20 cellular contexts compared by ENCODE assay signal in the genomic region with DNA sequence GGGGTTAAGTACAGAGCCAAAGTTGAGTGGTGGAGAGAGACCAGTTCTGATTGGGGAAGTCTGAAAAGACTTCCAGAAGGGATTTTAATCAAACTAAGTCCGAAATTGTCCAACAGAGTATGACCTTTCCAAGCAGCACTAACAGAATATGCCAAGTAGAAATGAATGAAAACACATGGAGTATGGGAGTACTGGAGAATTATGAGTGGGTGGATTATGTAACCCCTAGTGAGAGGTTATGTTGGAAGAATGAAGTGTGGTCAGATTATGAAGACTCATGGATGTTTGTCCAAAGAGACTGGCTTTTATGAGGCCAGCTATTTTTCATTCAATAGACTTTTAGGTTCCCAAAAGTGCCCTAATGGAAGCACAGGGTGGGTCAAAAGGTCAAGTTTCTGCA.
A peak's percentile ranks its signal among the peaks of the same experiment; 100 is the strongest.
DNase-seq lines count a peak whose midpoint lies in the region; ATAC-seq and TF ChIP-seq lines count a peak whose summit lies in the region.
"Had no signal": no experiment of that assay in that cellular context is flagged by ENCODE, and none has a peak within 500 bp of the region (broad histone marks: within the 10 kb centered on the region; RNA-seq: fewer than 3 reads in every experiment).

No MANE protein-coding gene starts in this region.

- intact Hi-C loops in IMR-90 (cut with micrococcal nuclease): no loop called here

- peaks cover 5% of the 10 kb centered on the region; the same call in 1 of the 2 replicates for H3K9me3 ChIP-seq in IMR-90 (ENCODE audit: control insufficient read depth, insufficient read depth, low read length)
- H3K9me3 ChIP-seq in hepatocyte (ENCODE audit: low read depth): no peaks in the 10 kb centered on the region
- H3K9me3 ChIP-seq: right lobe of liver had no signal

- no peak overlapping the region for H2BK120ac ChIP-seq in IMR-90 (ENCODE audit: low read depth, low read length)

- H2AFZ ChIP-seq in IMR-90 (replicated peaks; ENCODE audit: low read length, poor library complexity): no peak overlapping the region
- no peak overlapping the region for H2AFZ ChIP-seq in hepatocyte

- peaks cover 18% of the 10 kb centered on the region for H3K36me3 Mint-ChIP-seq in nephron (ENCODE audit: low read depth)

- H3K27ac ChIP-seq in IMR-90 (ENCODE audit: insufficient read depth, low read length) (no peak overlapping the region), hepatocyte (no peak overlapping the region)
- H3K27ac ChIP-seq: right lobe of liver, VCaP had no signal

- H2AK5ac ChIP-seq in IMR-90 (ENCODE audit: low read depth, low read length): no peak overlapping the region

- no peaks in the 10 kb centered on the region for H3K9me1 ChIP-seq in IMR-90 (ENCODE audit: insufficient read depth, low read length)

- CTCF ChIA-PET in IMR-90 (lab: Yijun Ruan, JAX): interaction anchor here (1.1 kb wide), 1 partner anchor 10 kb away, joined by 3 read pairs; no protein-coding TSS in a partner anchor

- H4K91ac ChIP-seq in IMR-90 (ENCODE audit: insufficient read depth, low read depth, low read length): no peak overlapping the region

- H3K4me2 ChIP-seq in IMR-90 (ENCODE audit: low read depth, low read length): no peak overlapping the region
- no peak overlapping the region for H3K4me2 ChIP-seq in hepatocyte

- H3K4me1 Mint-ChIP-seq in nephron: peaks cover 44% of the 10 kb centered on the region
- H3K4me1 Mint-ChIP-seq: activated CD4-positive, alpha-beta memory T cell treated with anti-CD3 and anti-CD28 coated beads, Interleukin-2, amount 10 ng/mL, durations not matched to agents 7 days and 5 days; stimulated activated naive CD8-positive, alpha-beta T cell treated with anti-CD3 and anti-CD28 coated beads, Interleukin-15, amount 100 ng/mL, for 72 hours had no signal

- H3K23ac ChIP-seq in IMR-90 (ENCODE audit: low read depth, low read length): no peak overlapping the region

- H3K9me3 Mint-ChIP-seq in nephron: peaks cover 36% of the 10 kb centered on the region
- H3K9me3 Mint-ChIP-seq: type B pancreatic cell had no signal

- no peak overlapping the region for H3K56ac ChIP-seq in IMR-90 (ENCODE audit: extremely low read depth, insufficient read depth, low read length)

- POLR2A ChIA-PET in IMR-90 (lab: Charles Lee; ENCODE audit: unreplicated experiment): no interaction called here

- in situ Hi-C loops in IMR-90 (cut with MboI; ENCODE audit: low sequenced_read_pairs): no loop called here

- peaks cover 4% of the 10 kb centered on the region for H3K27me3 Mint-ChIP-seq in nephron (ENCODE audit: low read depth)
- H3K27me3 Mint-ChIP-seq: stimulated activated naive CD8-positive, alpha-beta T cell treated with anti-CD3 and anti-CD28 coated beads, Interleukin-15, amount 100 ng/mL, for 72 hours had no signal

- no peak overlapping the region for H2BK20ac ChIP-seq in IMR-90 (ENCODE audit: low read depth, low read length)

- no peak for TF ChIP-seq CTCF in AG10803 (conservative IDR thresholded peaks at IDR 0.05; ENCODE audit: low read length)
- TF ChIP-seq CTCF in IMR-90 (conservative IDR thresholded peaks at IDR 0.05; ENCODE audit: low read depth, low read length): no peak
- TF ChIP-seq CTCF in fibroblast of pulmonary artery (IDR thresholded peaks at IDR 0.05; ENCODE audit: low read length, missing control alignments): no peak
- no peak for TF ChIP-seq CTCF in nephron (IDR thresholded peaks at IDR 0.05; ENCODE audit: unreplicated experiment in 3 of 3)
- TF ChIP-seq CTCF in hepatocyte (IDR thresholded peaks at IDR 0.05; ENCODE audit: poor library complexity): no peak

- no peak overlapping the region for H3K4me3 ChIP-seq in AG10803 (ENCODE audit: low read length)
- H3K4me3 ChIP-seq in IMR-90 (ENCODE audit: insufficient read depth, low read depth, low read length): no peak overlapping the region
- no peak overlapping the region for H3K4me3 ChIP-seq in fibroblast of pulmonary artery (replicated peaks; ENCODE audit: low read depth, low read length)
- H3K4me3 ChIP-seq in hepatocyte: no peak overlapping the region
- H3K4me3 ChIP-seq: right lobe of liver had no signal

- no peaks in the 10 kb centered on the region for H3K79me2 ChIP-seq in hepatocyte

- no CpG with 5 or more reads among the region's 1 CpG for WGBS in IMR-90 (ENCODE audit: extremely low coverage in 2 of 2, insufficient read length in 1 of 2), 2 experiments
- WGBS in hepatocyte (ENCODE audit: low lambda C conversion rate, missing lambda C conversion rate): 87% methylated on average over 1 of the region's 1 CpG

- H2AK9ac ChIP-seq in IMR-90 (replicated peaks; ENCODE audit: low read depth, low read length, poor library complexity): no peak overlapping the region

- H3K4ac ChIP-seq in IMR-90 (ENCODE audit: low read depth, low read length): no peak overlapping the region

- H3K79me1 ChIP-seq in IMR-90 (ENCODE audit: low read depth in 1 of 2, low read length in 2 of 2): no peaks in the 10 kb centered on the region

- peaks cover 3% of the 10 kb centered on the region; the same call in 1 of the 2 replicates for H3K4me1 ChIP-seq in IMR-90 (ENCODE audit: control insufficient read depth, insufficient read depth, low read length)
- peaks cover 19% of the 10 kb centered on the region for H3K4me1 ChIP-seq in hepatocyte (ENCODE audit: insufficient read depth)
- H3K4me1 ChIP-seq: right lobe of liver had no signal

- H3K27ac Mint-ChIP-seq in nephron: peak overlapping the region; percentile 1 to 51 (median 5)
- H3K27ac Mint-ChIP-seq: activated CD4-positive, alpha-beta memory T cell treated with anti-CD3 and anti-CD28 coated beads, Interleukin-2, amount 10 ng/mL, durations not matched to agents 7 days and 5 days; stimulated activated naive CD8-positive, alpha-beta T cell treated with anti-CD3 and anti-CD28 coated beads, Interleukin-15, amount 100 ng/mL, for 72 hours; type B pancreatic cell had no signal

- no TSS peak for BruUV-seq in IMR-90 (replicated peaks; lab: Mats Ljungman, UMichigan)

- H3K36me3 ChIP-seq in IMR-90 (ENCODE audit: control insufficient read depth, insufficient read depth, low read length) (no peaks in the 10 kb centered on the region), hepatocyte (replicated peaks; ENCODE audit: insufficient read depth, low read depth) (no peaks in the 10 kb centered on the region)
- H3K36me3 ChIP-seq: right lobe of liver had no signal

- H2BK15ac ChIP-seq in IMR-90 (ENCODE audit: low read depth, low read length): no peak overlapping the region

- no peaks in the 10 kb centered on the region for H3K9me2 ChIP-seq in hepatocyte (replicated peaks; ENCODE audit: insufficient read depth)

- H3K4me3 Mint-ChIP-seq in nephron: no peak overlapping the region
- H3K4me3 Mint-ChIP-seq: activated CD4-positive, alpha-beta memory T cell treated with anti-CD3 and anti-CD28 coated beads, Interleukin-2, amount 10 ng/mL, durations not matched to agents 7 days and 5 days; stimulated activated naive CD8-positive, alpha-beta T cell treated with anti-CD3 and anti-CD28 coated beads, Interleukin-15, amount 100 ng/mL, for 72 hours; type B pancreatic cell had no signal

- H2BK5ac ChIP-seq in IMR-90 (ENCODE audit: low read depth, low read length, poor library complexity, severe bottlenecking): no peak overlapping the region

- H4K5ac ChIP-seq in IMR-90 (ENCODE audit: low read depth, low read length): no peak overlapping the region

- peak; percentile 84 for DNase-seq in AG10803 (ENCODE audit: low read depth)
- peak; percentile 61 for DNase-seq in IMR-90
- peak; percentile 79 for DNase-seq in fibroblast of pulmonary artery (ENCODE audit: low read depth)
- no peak for DNase-seq in activated CD4-positive, CD25-positive, alpha-beta regulatory T cell (lab: John Stamatoyannopoulos, UW)
- DNase-seq in hepatocyte (ENCODE audit: low spot score): no peak
- DNase-seq in dermis blood vessel endothelial cell: no peak
- DNase-seq: activated CD4-positive, alpha-beta memory T cell treated with anti-CD3 and anti-CD28 coated beads, Interleukin-2, amount 10 ng/mL, durations not matched to agents 7 days and 5 days; activated naive CD4-positive, alpha-beta T cell treated with anti-CD3 and anti-CD28 coated beads, Interleukin-2, amount 50 U/mL, for 16 hours; activated T-cell treated with anti-CD3 and anti-CD28 coated beads, Interleukin-2, amount 50 U/mL, for 1 hour; NCI-H1092 treated with DMSO at 0.1 percent for 48 hours; NCI-H524; nucleus accumbens; right lobe of liver; SHP77 treated with DMSO at 0.1 percent for 48 hours; stimulated activated CD4-positive, alpha-beta T cell treated with anti-CD3 and anti-CD28 coated beads, Interleukin-1b, Interleukin-23, amount 100 ng/mL, for 48 hours; stimulated activated naive CD8-positive, alpha-beta T cell treated with anti-CD3 and anti-CD28 coated beads, Interleukin-15, amount 100 ng/mL, for 72 hours had no signal

- no peak for TF ChIP-seq POLR2A in IMR-90 (IDR thresholded peaks at IDR 0.05; ENCODE audit: low read depth, low read length)

- no peak overlapping the region for H3K14ac ChIP-seq in IMR-90 (replicated peaks; ENCODE audit: low read depth, low read length)

- H3K27me3 ChIP-seq in IMR-90 (ENCODE audit: control insufficient read depth, insufficient read depth, low read length): no peaks in the 10 kb centered on the region
- no peaks in the 10 kb centered on the region for H3K27me3 ChIP-seq in hepatocyte
- H3K27me3 ChIP-seq: right lobe of liver had no signal

- no peak overlapping the region for H4K8ac ChIP-seq in IMR-90 (ENCODE audit: low read depth in 2 of 2, low read length in 2 of 2)

- no peak overlapping the region for H3K18ac ChIP-seq in IMR-90 (ENCODE audit: low read depth, low read length)

- no peaks in the 10 kb centered on the region for H4K20me1 ChIP-seq in IMR-90 (ENCODE audit: insufficient read depth, low read length)
- no peaks in the 10 kb centered on the region for H4K20me1 ChIP-seq in hepatocyte (ENCODE audit: insufficient read depth, poor library complexity, severe bottlenecking)

- TF ChIP-seq RAD21 in IMR-90 (IDR thresholded peaks at IDR 0.05; ENCODE audit: low read length): no peak

- ATAC-seq in IMR-90 (ENCODE audit: low read depth): no peak; the same call in 1 of the 2 replicates
- ATAC-seq in HG03025 (IDR thresholded peaks at IDR 0.05; ENCODE audit: low FRiP score, unreplicated experiment): no peak
- ATAC-seq: right lobe of liver; stimulated activated naive CD8-positive, alpha-beta T cell treated with anti-CD3 and anti-CD28 coated beads, Interleukin-15, amount 100 ng/mL, for 72 hours had no signal

- dilution Hi-C loops in IMR-90 (cut with HindIII; ENCODE audit: low sequenced_read_pairs, unreplicated experiment): no loop called here

- no peak overlapping the region for H3K9ac ChIP-seq in IMR-90 (ENCODE audit: low read depth, low read length)

TF ChIP-seq in IMR-90, 13 proteins besides CTCF, POLR2A, EP300 and RAD21:
- no peak for TF ChIP-seq MAFK (IDR thresholded peaks at IDR 0.05; ENCODE audit: low read depth, low read length)
- TF ChIP-seq NFE2L2 (IDR thresholded peaks at IDR 0.05; ENCODE audit: low read depth, low read length): no peak
TF ChIP-seq in IMR-90: peak in this region for 0.

Comparison
In these comparisons a context has a peak if more than half of its experiments do, and no peak if none do; other contexts are left out.
1. DNase-seq: peak in AG10803 (single experiment), IMR-90 (single experiment) and fibroblast of pulmonary artery (single experiment); none in activated CD4-positive, CD25-positive, alpha-beta regulatory T cell (0 of 4), hepatocyte (single experiment) and dermis blood vessel endothelial cell (single experiment).